In the genomic region with DNA sequence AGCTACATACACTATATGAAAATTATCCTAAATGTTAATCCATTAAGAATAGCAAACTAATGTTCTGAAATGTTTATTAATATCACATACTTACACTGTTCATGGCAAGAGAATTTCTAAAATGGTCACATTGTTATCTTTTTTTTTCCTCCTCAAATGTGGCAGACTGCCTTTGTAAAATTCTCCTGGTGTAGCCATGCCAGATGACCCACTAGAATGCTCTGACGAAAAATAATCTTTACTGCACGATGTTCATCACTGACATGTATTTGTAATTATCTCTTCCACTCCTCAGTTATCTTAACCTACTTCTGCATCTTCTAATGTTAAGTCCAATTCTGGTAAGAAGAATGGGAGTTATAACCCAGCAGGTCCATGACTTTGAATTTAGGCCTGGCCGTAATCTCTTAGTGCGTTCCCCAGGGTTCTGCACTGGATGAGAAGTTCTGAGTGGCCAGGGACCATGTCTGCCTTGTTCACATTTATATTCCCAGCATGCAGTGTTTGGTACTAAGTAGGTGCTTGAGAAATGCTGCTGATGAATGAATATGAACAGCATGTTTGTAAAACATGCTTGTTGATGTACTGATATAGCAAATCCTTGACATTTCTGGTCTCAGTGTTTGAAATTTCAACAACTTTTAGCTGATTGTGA, we compare ENCODE assay signal across 20 cellular contexts. TPM values are rescaled to one million over a fixed set of nuclear protein-coding genes. Genes with fewer than 3 reads are reported as not detected.
DNase-seq lines count a peak whose midpoint lies in the region; ATAC-seq, FAIRE-seq and TF ChIP-seq lines count a peak whose summit lies in the region.
"Had no signal": no experiment of that assay in that cellular context is flagged by ENCODE, and none has a peak within 500 bp of the region (broad histone marks: within the 10 kb centered on the region; RNA-seq: fewer than 3 reads in every experiment).

No MANE protein-coding gene starts in this region.

- H3K4me3 ChIP-seq in AG10803 (ENCODE audit: low read length) (no peak overlapping the region), adipocyte (ENCODE audit: low read length) (no peak overlapping the region), fibroblast of the aortic adventitia (ENCODE audit: low read depth, low read length) (no peak overlapping the region), PC-3 (ENCODE audit: low read length) (no peak overlapping the region)

- H3K9me3 ChIP-seq in adipocyte (ENCODE audit: control insufficient read depth, low read length) (no peaks in the 10 kb centered on the region), PC-3 (ENCODE audit: low read length) (no peaks in the 10 kb centered on the region)

- H3K9me2 ChIP-seq in PC-3 (replicated peaks; ENCODE audit: low read length) = no peaks in the 10 kb centered on the region

- H3K4me1 ChIP-seq in adipocyte (ENCODE audit: control insufficient read depth, insufficient read depth, low read length) (no peaks in the 10 kb centered on the region), PC-3 (ENCODE audit: insufficient read depth, low read length) (peaks cover 8% of the 10 kb centered on the region)

- POLR2A ChIA-PET in PC-3 (lab: Charles Lee; ENCODE audit: unreplicated experiment) = no interaction called here

- no peak overlapping the region for H3K4me2 ChIP-seq in PC-3 (ENCODE audit: low read length)

- no peaks in the 10 kb centered on the region for H3F3A ChIP-seq in PC-3 (ENCODE audit: low read length, unreplicated experiment)

- peak; percentile 39 for FAIRE-seq in GM18507 (lab: Jason Lieb, UNC)
- FAIRE-seq: H1, HTR-8/SVneo had no signal

- peak; percentile 31 for DNase-seq in AG10803 (ENCODE audit: low read depth)
- no peak for DNase-seq in GM18507 (ENCODE audit: extremely low spot score, insufficient read length, low read depth)
- peak; percentile 31 for DNase-seq in adipocyte (ENCODE audit: low read depth)
- DNase-seq in fibroblast of the aortic adventitia (ENCODE audit: low read depth) = peak; percentile 75
- DNase-seq in PC-3 = no peak
- no peak for DNase-seq in NCI-H128 (lab: John Stamatoyannopoulos, UW; ENCODE audit: unreplicated experiment)
- no peak for DNase-seq in AG20443 (ENCODE audit: low spot score)
- DNase-seq: C1 segment of cervical spinal cord; DMS153; EL; NCI-H1048; NCI-H1694; NCI-H2107; NCI-H226; NCI-H526; NK-92 treated with Interleukin-12 subunit alpha and Interleukin-12 subunit beta, amount 100 ng/mL, for 24 hours; OCI-M1 had no signal

- no peak overlapping the region for H3K27ac ChIP-seq in PC-3 (ENCODE audit: low read length)
- H3K27ac ChIP-seq: RWPE1 had no signal

- CTCF ChIA-PET in PC-3 (lab: Charles Lee) = no interaction called here

- TF ChIP-seq CTCF in AG10803 (conservative IDR thresholded peaks at IDR 0.05; ENCODE audit: low read length) (no peak), fibroblast of the aortic adventitia (IDR thresholded peaks at IDR 0.05; ENCODE audit: insufficient read depth, low read length) (no peak), PC-3 (conservative IDR thresholded peaks at IDR 0.05; ENCODE audit: low read depth, low read length) (no peak)

- H4K20me1 ChIP-seq in PC-3 (ENCODE audit: low read length) = no peaks in the 10 kb centered on the region

- H2AFZ ChIP-seq in PC-3 (ENCODE audit: low read length) = no peak overlapping the region

- no peaks in the 10 kb centered on the region for H3K79me2 ChIP-seq in PC-3 (ENCODE audit: low read length)

- H3K9ac ChIP-seq in adipocyte (ENCODE audit: low read length) (no peak overlapping the region), PC-3 (ENCODE audit: low read length) (no peak overlapping the region)

- H3K36me3 ChIP-seq in adipocyte (ENCODE audit: control insufficient read depth, insufficient read depth, low read length, severe bottlenecking) (peaks cover 86% of the 10 kb centered on the region), PC-3 (ENCODE audit: low read depth, low read length) (no peaks in the 10 kb centered on the region)

- no TSS peak for BruUV-seq in PC-3 (replicated peaks; lab: Mats Ljungman, UMichigan)

- ATAC-seq in PC-3 = no peak

- intact Hi-C loops in PC-3 (cut with micrococcal nuclease) = no loop called here

- no peaks in the 10 kb centered on the region for H3K27me3 ChIP-seq in adipocyte (replicated peaks; ENCODE audit: control insufficient read depth, insufficient read depth, low read length)
- no peaks in the 10 kb centered on the region for H3K27me3 ChIP-seq in PC-3 (ENCODE audit: low read length)

RNA-seq across cellular contexts. Expression of a gene that starts 46.7 kb away (rescaled TPM):
- 4.0 and 5.5 TPM in 2 replicates for total RNA-seq in fibroblast of the aortic adventitia (ENCODE audit: low replicate concordance)
- 21.8 and 37.8 TPM in 2 replicates for total RNA-seq in PC-3 (2014; rRNA removed)

RNA-seq across cellular contexts. Expression of a gene that starts 51.4 kb away (rescaled TPM):
- total RNA-seq in fibroblast of the aortic adventitia (ENCODE audit: low replicate concordance) = 41.5 and 79.1 TPM in 2 replicates
- total RNA-seq in PC-3 (2014; rRNA removed) = 0.15 and 0.40 TPM in 2 replicates

Comparison
In these comparisons a context has a peak if more than half of its experiments do, and no peak if none do; other contexts are left out.
1. DNase-seq: peak in AG10803 (single experiment), adipocyte (single experiment) and fibroblast of the aortic adventitia (single experiment); none in GM18507 (single experiment), PC-3 (single experiment), NCI-H128 (single experiment) and AG20443 (single experiment).
2. RNA of a gene that starts 51.4 kb away (total RNA-seq): 41.5 to 79.1 TPM in fibroblast of the aortic adventitia; 0.15 to 0.40 TPM in PC-3; every median in the first group is over 10 times any median in the second.